Comparison of ENCODE assay signal across 1 cellular context in the genomic region with DNA sequence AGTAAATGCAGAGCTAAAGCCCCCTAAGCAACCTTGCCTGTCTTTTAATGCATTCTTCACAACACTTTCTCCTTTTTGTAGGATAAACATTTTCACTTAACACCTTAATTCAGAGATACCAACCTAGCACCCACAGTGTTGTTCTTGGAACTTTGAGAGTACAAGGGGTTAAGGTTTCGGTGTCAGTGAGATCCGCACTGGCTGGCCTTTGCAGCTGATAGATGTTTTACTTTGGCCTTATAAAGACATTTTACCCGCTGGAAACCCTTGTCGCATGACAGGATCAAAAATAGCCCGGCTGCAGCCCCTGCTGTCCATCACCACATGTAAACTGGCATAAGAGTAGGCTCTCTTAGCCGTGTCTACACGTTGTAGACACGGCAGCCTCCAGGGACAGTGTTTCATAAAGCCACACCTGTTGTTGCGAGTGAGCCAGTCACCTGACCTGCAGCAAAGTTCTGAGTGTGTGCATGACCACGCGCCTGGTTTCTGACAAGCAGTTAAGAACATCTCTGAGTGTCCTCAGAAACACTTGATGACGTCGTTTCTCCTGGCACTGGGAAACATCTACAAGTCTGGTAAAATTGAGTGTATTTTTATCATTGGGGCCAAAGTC.
TF ChIP-seq lines count a peak whose summit lies in the region.

No MANE protein-coding gene starts in this region.

TF ChIP-seq in A549, 52 proteins besides CTCF, POLR2A, EP300 and RAD21 (continued from another document):
- no peak for TF ChIP-seq BHLHE40 (IDR thresholded peaks at IDR 0.05; ENCODE audit: low read depth, low read length)
TF ChIP-seq in A549: peak in this region for 0.
